ENCODE assay signal across 19 cellular contexts in the genomic region with DNA sequence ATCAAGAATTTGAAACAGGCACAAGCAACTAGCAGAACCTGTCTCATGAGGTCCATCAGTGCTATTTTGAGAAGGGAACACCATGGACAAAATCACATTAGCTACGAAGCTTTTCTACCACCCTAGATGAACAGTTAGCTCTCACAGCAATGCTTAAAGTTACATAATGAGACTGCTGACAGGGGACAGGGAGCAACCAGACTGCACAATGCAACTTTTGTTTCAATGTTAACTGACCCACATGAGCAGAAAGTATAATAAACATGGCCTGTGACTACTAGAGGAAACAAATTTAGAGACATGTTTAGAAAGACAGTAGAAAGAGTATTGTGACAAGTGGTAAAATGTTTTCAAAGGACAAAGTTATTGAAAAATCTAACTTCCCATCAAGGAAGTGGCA.
A peak's percentile ranks its signal among the peaks of the same experiment; 100 is the strongest.
DNase-seq lines count a peak whose midpoint lies in the region; ATAC-seq, FAIRE-seq and TF ChIP-seq lines count a peak whose summit lies in the region.
"Had no signal": no experiment of that assay in that cellular context is flagged by ENCODE, and none has a peak within 500 bp of the region (broad histone marks: within the 10 kb centered on the region; RNA-seq: fewer than 3 reads in every experiment).

No MANE protein-coding gene starts in this region.

- no peaks in the 10 kb centered on the region for H3K36me3 Mint-ChIP-seq in neural progenitor cell

- H3K79me2 ChIP-seq in HepG2 (ENCODE audit: insufficient read depth, low read length), result no peaks in the 10 kb centered on the region
- H3K79me2 ChIP-seq in neural progenitor cell (ENCODE audit: low read depth), result no peaks in the 10 kb centered on the region

- no peaks in the 10 kb centered on the region for H3K27me3 Mint-ChIP-seq in neural progenitor cell (ENCODE audit: insufficient read depth, low read depth)

- H3K4me3 Mint-ChIP-seq in neural progenitor cell, result no peak overlapping the region

- peaks cover 27% of the 10 kb centered on the region for H3K4me1 ChIP-seq in HepG2 (ENCODE audit: insufficient read depth, low read length)
- no peaks in the 10 kb centered on the region for H3K4me1 ChIP-seq in right lobe of liver
- H3K4me1 ChIP-seq in neural progenitor cell, result peaks cover 10% of the 10 kb centered on the region
- H3K4me1 ChIP-seq: BLaER1 treated with 17β-estradiol and CSF1 and Interleukin-3, amounts not matched to agents 10 nM and 100 nM had no signal

- peak; percentile 97 for ATAC-seq in HepG2
- no peak for ATAC-seq in right lobe of liver
- no peak for ATAC-seq in omental fat pad (ENCODE audit: low FRiP score)
- no peak for ATAC-seq in GM18873 (IDR thresholded peaks at IDR 0.05; ENCODE audit: low FRiP score, unreplicated experiment)
- ATAC-seq in HG02759 (IDR thresholded peaks at IDR 0.05; ENCODE audit: unreplicated experiment), result no peak
- ATAC-seq: HCT116, K562, PC-3 had no signal

- H3K36me3 ChIP-seq in HepG2 (replicated peaks in 1 of 2; ENCODE audit: control insufficient read depth in 1 of 2, insufficient read depth in 2 of 2, low read length in 2 of 2), result no peaks in the 10 kb centered on the region
- H3K36me3 ChIP-seq in right lobe of liver, result no peaks in the 10 kb centered on the region
- H3K36me3 ChIP-seq in neural progenitor cell, result no peaks in the 10 kb centered on the region

- H3K4me2 ChIP-seq in HepG2 (ENCODE audit: low read depth, low read length), result peak overlapping the region; percentile 70
- H3K4me2 ChIP-seq in neural progenitor cell, result no peak overlapping the region
- H3K4me2 ChIP-seq: BLaER1 treated with 17β-estradiol and CSF1 and Interleukin-3, amounts not matched to agents 10 nM and 100 nM had no signal

- H3K4me3 ChIP-seq in HepG2 (replicated peaks in 1 of 3; ENCODE audit: insufficient read depth in 1 of 3, low read depth in 2 of 3, low read length in 3 of 3) (no peak overlapping the region), right lobe of liver (no peak overlapping the region), neural progenitor cell (no peak overlapping the region)
- H3K4me3 ChIP-seq: BLaER1 treated with 17β-estradiol and CSF1 and Interleukin-3, amounts not matched to agents 10 nM and 100 nM; K562 had no signal

- POLR2A ChIA-PET in HepG2 (lab: Yijun Ruan, JAX), result no interaction called here

- no peaks in the 10 kb centered on the region for H3F3A ChIP-seq in neural progenitor cell (ENCODE audit: low read depth)

- no peak overlapping the region for H3K9ac ChIP-seq in HepG2 (ENCODE audit: insufficient read depth, low read depth, low read length)
- no peak overlapping the region for H3K9ac ChIP-seq in neural progenitor cell
- H3K9ac ChIP-seq: BLaER1 treated with 17β-estradiol and CSF1 and Interleukin-3, amounts not matched to agents 10 nM and 100 nM had no signal

- no peak for TF ChIP-seq POLR2A in HepG2 (IDR thresholded peaks at IDR 0.05; ENCODE audit: insufficient read depth in 1 of 2, low read depth in 2 of 2, low read length in 2 of 2)
- TF ChIP-seq POLR2A in right lobe of liver (IDR thresholded peaks at IDR 0.05), result no peak

- no TSS peak for BruUV-seq in HepG2 (replicated peaks; lab: Mats Ljungman, UMichigan)

- TF ChIP-seq EP300 in HepG2 (IDR thresholded peaks at IDR 0.05; ENCODE audit: low read depth in 2 of 2, low read length in 2 of 2), result peak in 1 of 2 experiments; percentile 63; a peak in 1 of 4 replicates
- no peak for TF ChIP-seq EP300 in HepG2 (CRISPR knock-in tag; IDR thresholded peaks at IDR 0.05; ENCODE audit: borderline replicate concordance)

- peaks cover 4% of the 10 kb centered on the region for H3K4me1 Mint-ChIP-seq in neural progenitor cell

- TF ChIP-seq RAD21 in HepG2 (CRISPR knock-in tag; IDR thresholded peaks at IDR 0.05), result no peak

- DNase-seq in HepG2 (ENCODE audit: low spot score) (peak; percentile 79), right lobe of liver (no peak), globus pallidus (ENCODE audit: low spot score) (peak; percentile 81), neural progenitor cell (ENCODE audit: low spot score) (peak; percentile 3), omental fat pad (ENCODE audit: low spot score) (no peak), NK-92 (lab: John Stamatoyannopoulos, UW; ENCODE audit: unreplicated experiment) (no peak)
- DNase-seq: 8988T, EL, NCI-H1048, NCI-H146, NCI-H2107, NCI-H345, NCI-H69, PC-3 had no signal

- intact Hi-C loops in HepG2 (cut with micrococcal nuclease; ENCODE audit: unreplicated experiment), result no loop called here
- intact Hi-C loops in right lobe of liver (cut with DNase I), result no loop called here

- H3K27me3 ChIP-seq in HepG2 (ENCODE audit: control insufficient read depth in 1 of 2, insufficient read depth in 2 of 2, low read length in 2 of 2) (no peaks in the 10 kb centered on the region), right lobe of liver (no peaks in the 10 kb centered on the region), neural progenitor cell (no peaks in the 10 kb centered on the region)
- H3K27me3 ChIP-seq: BLaER1 treated with 17β-estradiol and CSF1 and Interleukin-3, amounts not matched to agents 10 nM and 100 nM had no signal

- TF ChIP-seq CTCF in HepG2 (CRISPR knock-in tag; IDR thresholded peaks at IDR 0.05) (no peak), right lobe of liver (IDR thresholded peaks at IDR 0.05) (no peak), neural progenitor cell (IDR thresholded peaks at IDR 0.05) (no peak), omental fat pad (IDR thresholded peaks at IDR 0.05) (no peak)

- 18% methylated on average over 1 of the region's 1 CpG for WGBS in HepG2 (ENCODE audit: low lambda C conversion rate)
- 88% methylated on average over 1 of the region's 1 CpG for WGBS in right lobe of liver (ENCODE audit: insufficient coverage, low coverage, low lambda C conversion rate, missing lambda C conversion rate)

- H4K20me1 ChIP-seq in HepG2 (ENCODE audit: insufficient read depth, low read length), result no peaks in the 10 kb centered on the region
- H4K20me1 ChIP-seq in neural progenitor cell (ENCODE audit: low read depth), result no peaks in the 10 kb centered on the region
- H4K20me1 ChIP-seq: BLaER1 treated with 17β-estradiol and CSF1 and Interleukin-3, amounts not matched to agents 10 nM and 100 nM had no signal

- no peaks in the 10 kb centered on the region for H3K9me3 Mint-ChIP-seq in neural progenitor cell

- H2AFZ ChIP-seq in HepG2 (ENCODE audit: low read length) (no peak overlapping the region), neural progenitor cell (replicated peaks) (no peak overlapping the region)

- FAIRE-seq in HepG2 (lab: Jason Lieb, UNC), result peak; percentile 77
- FAIRE-seq: K562 had no signal

- H3K27ac Mint-ChIP-seq in neural progenitor cell, result peak overlapping the region; percentile 18

- H3K27ac ChIP-seq in HepG2 (ENCODE audit: extremely low read length, insufficient read depth, low read length) (peak overlapping the region; percentile 53), right lobe of liver (no peak overlapping the region), neural progenitor cell (no peak overlapping the region)
- H3K27ac ChIP-seq: BLaER1 treated with 17β-estradiol and CSF1 and Interleukin-3, amounts not matched to agents 10 nM and 100 nM had no signal

- H3K9me3 ChIP-seq in HepG2 (ENCODE audit: low read length) (no peaks in the 10 kb centered on the region), right lobe of liver (no peaks in the 10 kb centered on the region), neural progenitor cell (ENCODE audit: low read depth) (no peaks in the 10 kb centered on the region)

- in situ Hi-C loops in HepG2 (cut with HindIII; ENCODE audit: extremely low pct_ligation_motif_present, low pct_unique_long_range_greater_than_20kb), result no loop called here

- CTCF ChIA-PET in HepG2 (lab: Yijun Ruan, JAX; ENCODE audit: low intra/inter-chr PET ratio, low total read pairs), result no interaction called here

TF ChIP-seq in HepG2, 621 proteins besides CTCF, POLR2A, EP300 and RAD21 (continues in another document):
- TF ChIP-seq ZNF614 (CRISPR knock-in tag; IDR thresholded peaks at IDR 0.05; ENCODE audit: borderline replicate concordance), result peak; percentile 88; the same call in 1 of the 2 replicates
- TF ChIP-seq, protein P1, sequence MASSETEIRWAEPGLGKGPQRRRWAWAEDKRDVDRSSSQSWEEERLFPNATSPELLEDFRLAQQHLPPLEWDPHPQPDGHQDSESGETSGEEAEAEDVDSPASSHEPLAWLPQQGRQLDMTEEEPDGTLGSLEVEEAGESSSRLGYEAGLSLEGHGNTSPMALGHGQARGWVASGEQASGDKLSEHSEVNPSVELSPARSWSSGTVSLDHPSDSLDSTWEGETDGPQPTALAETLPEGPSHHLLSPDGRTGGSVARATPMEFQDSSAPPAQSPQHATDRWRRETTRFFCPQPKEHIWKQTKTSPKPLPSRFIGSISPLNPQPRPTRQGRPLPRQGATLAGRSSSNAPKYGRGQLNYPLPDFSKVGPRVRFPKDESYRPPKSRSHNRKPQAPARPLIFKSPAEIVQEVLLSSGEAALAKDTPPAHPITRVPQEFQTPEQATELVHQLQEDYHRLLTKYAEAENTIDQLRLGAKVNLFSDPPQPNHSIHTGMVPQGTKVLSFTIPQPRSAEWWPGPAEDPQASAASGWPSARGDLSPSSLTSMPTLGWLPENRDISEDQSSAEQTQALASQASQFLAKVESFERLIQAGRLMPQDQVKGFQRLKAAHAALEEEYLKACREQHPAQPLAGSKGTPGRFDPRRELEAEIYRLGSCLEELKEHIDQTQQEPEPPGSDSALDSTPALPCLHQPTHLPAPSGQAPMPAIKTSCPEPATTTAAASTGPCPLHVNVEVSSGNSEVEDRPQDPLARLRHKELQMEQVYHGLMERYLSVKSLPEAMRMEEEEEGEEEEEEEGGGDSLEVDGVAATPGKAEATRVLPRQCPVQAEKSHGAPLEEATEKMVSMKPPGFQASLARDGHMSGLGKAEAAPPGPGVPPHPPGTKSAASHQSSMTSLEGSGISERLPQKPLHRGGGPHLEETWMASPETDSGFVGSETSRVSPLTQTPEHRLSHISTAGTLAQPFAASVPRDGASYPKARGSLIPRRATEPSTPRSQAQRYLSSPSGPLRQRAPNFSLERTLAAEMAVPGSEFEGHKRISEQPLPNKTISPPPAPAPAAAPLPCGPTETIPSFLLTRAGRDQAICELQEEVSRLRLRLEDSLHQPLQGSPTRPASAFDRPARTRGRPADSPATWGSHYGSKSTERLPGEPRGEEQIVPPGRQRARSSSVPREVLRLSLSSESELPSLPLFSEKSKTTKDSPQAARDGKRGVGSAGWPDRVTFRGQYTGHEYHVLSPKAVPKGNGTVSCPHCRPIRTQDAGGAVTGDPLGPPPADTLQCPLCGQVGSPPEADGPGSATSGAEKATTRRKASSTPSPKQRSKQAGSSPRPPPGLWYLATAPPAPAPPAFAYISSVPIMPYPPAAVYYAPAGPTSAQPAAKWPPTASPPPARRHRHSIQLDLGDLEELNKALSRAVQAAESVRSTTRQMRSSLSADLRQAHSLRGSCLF (CRISPR knock-in tag; IDR thresholded peaks at IDR 0.05; ENCODE audit: borderline replicate concordance), result no peak
- TF ChIP-seq ARNTL (CRISPR knock-in tag; IDR thresholded peaks at IDR 0.05), result peak; percentile 40; the same call in 1 of the 2 replicates
- TF ChIP-seq ZSCAN9 (CRISPR knock-in tag; IDR thresholded peaks at IDR 0.05; ENCODE audit: borderline replicate concordance), result peak; percentile 65; the same call in 1 of the 2 replicates
- TF ChIP-seq NR2F6 (IDR thresholded peaks at IDR 0.05), result no peak
- TF ChIP-seq NR2F6 (CRISPR knock-in tag; IDR thresholded peaks at IDR 0.05), result 0 out of 2 replicates have a peak, but pooled peaks have one; percentile 16

Comparison
In these comparisons a context has a peak if more than half of its experiments do, and no peak if none do; other contexts are left out.
1. DNase-seq: peak in HepG2 (single experiment), globus pallidus (single experiment) and neural progenitor cell (single experiment); none in right lobe of liver (0 of 3), omental fat pad (single experiment) and NK-92 (single experiment).